In genomic region chr20:34177060-34177459, GRCh38 we compare ENCODE assay signal across 27 cellular contexts.
"Had no signal": no experiment of that assay in that cellular context is flagged by ENCODE, and none has a peak within 500 bp of the region (broad histone marks: within the 10 kb centered on the region; RNA-seq: fewer than 3 reads in every experiment).

No MANE protein-coding gene starts in this region.

- ATAC-seq: effector memory CD8-positive, alpha-beta T cell; esophagus mucosa; foreskin keratinocyte; gastrocnemius medialis; gastroesophageal sphincter; heart left ventricle; heart right ventricle had no signal

- H3K4me3 ChIP-seq: colonic mucosa, coronary artery, dorsolateral prefrontal cortex, esophagus muscularis mucosa, esophagus squamous epithelium, gastrocnemius medialis, gastroesophageal sphincter, heart left ventricle, heart right ventricle, hepatocyte had no signal

- H3K27ac ChIP-seq: colonic mucosa, coronary artery, dorsolateral prefrontal cortex, epithelial cell of prostate, esophagus muscularis mucosa, esophagus squamous epithelium, foreskin keratinocyte, gastrocnemius medialis, gastroesophageal sphincter, heart left ventricle, heart right ventricle, hepatocyte had no signal

- H3K79me2 ChIP-seq: hepatocyte had no signal

- H3K4me1 ChIP-seq: colonic mucosa, esophagus muscularis mucosa, foreskin keratinocyte, gastrocnemius medialis, gastroesophageal sphincter, heart left ventricle had no signal

- H3K27me3 ChIP-seq: colonic mucosa, dorsolateral prefrontal cortex, esophagus muscularis mucosa, gastrocnemius medialis, gastroesophageal sphincter, heart left ventricle, heart right ventricle, hepatocyte had no signal

- H3K9me3 ChIP-seq: colonic mucosa, esophagus muscularis mucosa, esophagus squamous epithelium, gastrocnemius medialis, gastroesophageal sphincter, heart left ventricle, heart right ventricle had no signal

- H2AFZ ChIP-seq: hepatocyte had no signal

- DNase-seq: colonic mucosa; cortex of kidney; dermis blood vessel endothelial cell; dorsolateral prefrontal cortex; effector CD4-positive, alpha-beta T cell; effector CD8-positive, alpha-beta T cell; effector memory CD4-positive, alpha-beta T cell; effector memory CD8-positive, alpha-beta T cell; endodermal cell; erythroblast; esophagus squamous epithelium; foreskin keratinocyte; foreskin melanocyte; gastrocnemius medialis; glutamatergic neuron; head of caudate nucleus; heart left ventricle; heart right ventricle had no signal

- H3K36me3 ChIP-seq: colonic mucosa, esophagus muscularis mucosa, esophagus squamous epithelium, gastrocnemius medialis, gastroesophageal sphincter, heart left ventricle, heart right ventricle had no signal

- H3K4me2 ChIP-seq: hepatocyte had no signal

- FAIRE-seq: endometrium, endothelial cell of umbilical vein, frontal cortex had no signal
